ENCODE assay signal across 8 cellular contexts in the genomic region with DNA sequence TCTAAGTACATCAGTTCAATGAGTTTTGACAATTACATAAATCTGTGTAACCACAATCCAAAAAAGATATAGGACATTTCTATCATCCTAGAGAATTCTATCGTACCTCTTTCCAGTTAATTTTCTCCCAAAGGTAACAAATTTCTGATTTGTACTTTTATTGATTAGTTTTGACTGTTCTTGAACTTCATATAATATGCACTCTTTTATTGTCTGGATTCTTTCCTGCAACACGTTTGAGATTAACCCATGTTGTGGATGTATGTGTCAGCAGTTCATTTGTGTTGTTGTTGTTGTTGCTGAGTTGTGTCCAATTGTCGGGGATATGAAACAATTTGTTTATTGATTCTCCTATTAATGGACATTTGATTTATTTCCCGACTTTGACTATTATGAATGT.
"Had no signal": no experiment of that assay in that cellular context is flagged by ENCODE, and none has a peak within 500 bp of the region (broad histone marks: within the 10 kb centered on the region; RNA-seq: fewer than 3 reads in every experiment).

No MANE protein-coding gene starts in this region.

- H3K4me3 ChIP-seq: K562 had no signal

- H3K27me3 Mint-ChIP-seq: IgD-negative memory B cell had no signal

- H3K4me2 ChIP-seq: KMS-11 had no signal

- DNase-seq: IMR-90, KBM-7, KG1 had no signal

- ATAC-seq: HepG2, K562 had no signal

- H3K9ac ChIP-seq: KMS-11 had no signal

- H3K4me1 Mint-ChIP-seq: IgD-negative memory B cell had no signal

- H3K27ac Mint-ChIP-seq: IgD-negative memory B cell had no signal

- H3K4me3 Mint-ChIP-seq: IgD-negative memory B cell had no signal

- H3K27ac ChIP-seq: HL-60, KMS-11 had no signal

- H3K36me3 Mint-ChIP-seq: IgD-negative memory B cell had no signal
